39 cellular contexts compared by ENCODE assay signal in genomic region chr10:106023329-106023728, GRCh38.
"Had no signal": no experiment of that assay in that cellular context is flagged by ENCODE, and none has a peak within 500 bp of the region (broad histone marks: within the 10 kb centered on the region; RNA-seq: fewer than 3 reads in every experiment).

No MANE protein-coding gene starts in this region.

- H3K27ac Mint-ChIP-seq: activated CD4-positive, alpha-beta memory T cell treated with anti-CD3 and anti-CD28 coated beads, Interleukin-2, amount 10 ng/mL, durations not matched to agents 7 days and 5 days; activated CD8-positive, alpha-beta memory T cell treated with anti-CD3 and anti-CD28 coated beads, Interleukin-2, amount 10 ng/mL, durations not matched to agents 7 days and 5 days; activated naive CD4-positive, alpha-beta T cell treated with anti-CD3 and anti-CD28 coated beads, Interleukin-2, amount 10 ng/mL, durations not matched to agents 7 days and 5 days; activated naive CD8-positive, alpha-beta T cell; activated naive CD8-positive, alpha-beta T cell treated with anti-CD3 and anti-CD28 coated beads, Interleukin-2, amount 50 U/mL, for 24 hours; brain had no signal

- H3K27ac ChIP-seq: KMS-11, Peyer's patch, WERI-Rb-1 had no signal

- H3K9me3 ChIP-seq: Peyer's patch had no signal

- H3K36me3 ChIP-seq: Peyer's patch, WERI-Rb-1 had no signal

- ATAC-seq: activated CD8-positive, alpha-beta memory T cell treated with anti-CD3 and anti-CD28 coated beads, Interleukin-2, amount 10 ng/mL, durations not matched to agents 7 days and 5 days; activated naive CD8-positive, alpha-beta T cell treated with anti-CD3 and anti-CD28 coated beads, Interleukin-2, amount 50 U/mL, for 24 hours; PC-3; Right ventricle myocardium inferior; SK-N-SH treated with all-trans-retinoic acid at 6 μM for 48 hours had no signal

- H3K27me3 Mint-ChIP-seq: activated CD4-positive, alpha-beta memory T cell treated with anti-CD3 and anti-CD28 coated beads, Interleukin-2, amount 10 ng/mL, durations not matched to agents 7 days and 5 days; activated CD8-positive, alpha-beta memory T cell treated with anti-CD3 and anti-CD28 coated beads, Interleukin-2, amount 10 ng/mL, durations not matched to agents 7 days and 5 days; activated naive CD4-positive, alpha-beta T cell treated with anti-CD3 and anti-CD28 coated beads, Interleukin-2, amount 10 ng/mL, durations not matched to agents 7 days and 5 days; activated naive CD8-positive, alpha-beta T cell; activated naive CD8-positive, alpha-beta T cell treated with anti-CD3 and anti-CD28 coated beads, Interleukin-2, amount 50 U/mL, for 24 hours; brain had no signal

- H3K36me3 Mint-ChIP-seq: activated CD8-positive, alpha-beta memory T cell treated with anti-CD3 and anti-CD28 coated beads, Interleukin-2, amount 10 ng/mL, durations not matched to agents 7 days and 5 days; activated naive CD4-positive, alpha-beta T cell treated with anti-CD3 and anti-CD28 coated beads, Interleukin-2, amount 10 ng/mL, durations not matched to agents 7 days and 5 days; activated naive CD8-positive, alpha-beta T cell; brain had no signal

- H3K4me3 Mint-ChIP-seq: activated CD4-positive, alpha-beta memory T cell treated with anti-CD3 and anti-CD28 coated beads, Interleukin-2, amount 10 ng/mL, durations not matched to agents 7 days and 5 days; activated CD8-positive, alpha-beta memory T cell treated with anti-CD3 and anti-CD28 coated beads, Interleukin-2, amount 10 ng/mL, durations not matched to agents 7 days and 5 days; activated naive CD4-positive, alpha-beta T cell treated with anti-CD3 and anti-CD28 coated beads, Interleukin-2, amount 10 ng/mL, durations not matched to agents 7 days and 5 days; activated naive CD8-positive, alpha-beta T cell; activated naive CD8-positive, alpha-beta T cell treated with anti-CD3 and anti-CD28 coated beads, Interleukin-2, amount 50 U/mL, for 24 hours; brain had no signal

- H3K4me3 ChIP-seq: Peyer's patch had no signal

- H3K4me2 ChIP-seq: KMS-11 had no signal

- H3K4me1 ChIP-seq: Peyer's patch had no signal

- H3K9ac ChIP-seq: KMS-11 had no signal

- DNase-seq: activated CD4-positive, alpha-beta memory T cell treated with anti-CD3 and anti-CD28 coated beads, Interleukin-2, amount 10 ng/mL, durations not matched to agents 7 days and 5 days; activated CD4-positive, alpha-beta T cell treated with anti-CD3 and anti-CD28 coated beads for 1 hour; activated CD4-positive, alpha-beta T cell treated with anti-CD3 and anti-CD28 coated beads for 48 hours; activated CD4-positive, CD25-positive, alpha-beta regulatory T cell; activated CD8-positive, alpha-beta memory T cell treated with anti-CD3 and anti-CD28 coated beads for 24 hours; activated CD8-positive, alpha-beta memory T cell treated with anti-CD3 and anti-CD28 coated beads, Interleukin-2, amount 10 ng/mL, durations not matched to agents 7 days and 5 days; activated CD8-positive, alpha-beta memory T cell treated with anti-CD3 and anti-CD28 coated beads, Interleukin-2, amount 50 U/mL, for 48 hours; activated effector memory CD4-positive, alpha-beta T cell treated with Interleukin-2 at 50 U/mL for 16 hours; activated naive CD4-positive, alpha-beta T cell treated with anti-CD3 and anti-CD28 coated beads, Interleukin-2, amount 10 ng/mL, durations not matched to agents 7 days and 5 days; activated naive CD8-positive, alpha-beta T cell treated with anti-CD3 and anti-CD28 coated beads, Interleukin-2, amount 50 U/mL, for 24 hours; activated T-cell treated with anti-CD3 and anti-CD28 coated beads, Interleukin-2, amount 50 U/mL, for 48 hours; anterior cingulate cortex; caudate nucleus; cerebellar nuclear complex; MM.1S; NCI-H1092 treated with DMSO at 0.1 percent for 48 hours; NCI-H1417 treated with DMSO at 0.1 percent for 48 hours; NCI-H187 treated with DMSO at 0.1 percent for 48 hours; NCI-H2081; NCI-H2171 treated with DMSO at 0.1 percent for 48 hours; NCI-H226; NCI-H446 treated with DMSO at 0.1 percent for 48 hours; NCI-H524; NCI-H69; NCI-H82; PC-3; Peyer's patch; RPMI8226; SIG-M5; SW 1271; T-helper 1 cell; T-helper 2 cell; T-helper 9 cell; WERI-Rb-1 had no signal

- H3K4me1 Mint-ChIP-seq: activated CD4-positive, alpha-beta memory T cell treated with anti-CD3 and anti-CD28 coated beads, Interleukin-2, amount 10 ng/mL, durations not matched to agents 7 days and 5 days; activated CD8-positive, alpha-beta memory T cell treated with anti-CD3 and anti-CD28 coated beads, Interleukin-2, amount 10 ng/mL, durations not matched to agents 7 days and 5 days; activated naive CD4-positive, alpha-beta T cell treated with anti-CD3 and anti-CD28 coated beads, Interleukin-2, amount 10 ng/mL, durations not matched to agents 7 days and 5 days; activated naive CD8-positive, alpha-beta T cell treated with anti-CD3 and anti-CD28 coated beads, Interleukin-2, amount 50 U/mL, for 24 hours; brain had no signal

- H3K9me3 Mint-ChIP-seq: brain had no signal

- H3K27me3 ChIP-seq: Peyer's patch had no signal
